ENCODE assay signal across 21 cellular contexts in genomic region chr3:146115619-146116018, GRCh38. TPM values are rescaled to one million over a fixed set of nuclear protein-coding genes. Genes with fewer than 3 reads are reported as not detected.
A peak's percentile ranks its signal among the peaks of the same experiment; 100 is the strongest.
DNase-seq lines count a peak whose midpoint lies in the region; ATAC-seq, FAIRE-seq and TF ChIP-seq lines count a peak whose summit lies in the region.
"Had no signal": no experiment of that assay in that cellular context is flagged by ENCODE, and none has a peak within 500 bp of the region (broad histone marks: within the 10 kb centered on the region; RNA-seq: fewer than 3 reads in every experiment).

No MANE protein-coding gene starts in this region.

- CTCF ChIA-PET in A549 (lab: Yijun Ruan, JAX): no interaction called here
- CTCF ChIA-PET in activated CD8-positive, alpha-beta memory T cell treated with anti-CD3 and anti-CD28 coated beads, Interleukin-2, amount 10 ng/mL, durations not matched to agents 7 days and 5 days (lab: Charles Lee): no interaction called here

- TF ChIP-seq POLR2A in A549 (IDR thresholded peaks at IDR 0.05; ENCODE audit: low read length) (no peak), right lobe of liver (IDR thresholded peaks at IDR 0.05) (no peak)

- H3K4me2 ChIP-seq in A549: peak overlapping the region; percentile 19

- peaks cover 76% of the 10 kb centered on the region for H3K36me3 Mint-ChIP-seq in endodermal cell (ENCODE audit: low read depth)
- H3K36me3 Mint-ChIP-seq in activated CD8-positive, alpha-beta memory T cell treated with anti-CD3 and anti-CD28 coated beads, Interleukin-2, amount 10 ng/mL, durations not matched to agents 7 days and 5 days: no peaks in the 10 kb centered on the region

- peak overlapping the region in 1 of 2 experiments; percentile 20; a peak in 1 of 6 replicates for H3K27ac ChIP-seq in A549
- no peak overlapping the region for H3K27ac ChIP-seq in endodermal cell (ENCODE audit: low read depth, low read length)
- peak overlapping the region; percentile 72 to 89 (median 79) for H3K27ac ChIP-seq in right lobe of liver
- H3K27ac ChIP-seq: C4-2B, RWPE1, SK-N-MC had no signal

- H3K4me3 ChIP-seq in A549 (no peak overlapping the region), endodermal cell (ENCODE audit: low read length) (peak overlapping the region; percentile 6), right lobe of liver (no peak overlapping the region)
- H3K4me3 ChIP-seq: HAP-1, SK-N-MC had no signal

- H3K4me3 Mint-ChIP-seq in endodermal cell: no peak overlapping the region
- H3K4me3 Mint-ChIP-seq in activated CD8-positive, alpha-beta memory T cell treated with anti-CD3 and anti-CD28 coated beads, Interleukin-2, amount 10 ng/mL, durations not matched to agents 7 days and 5 days: no peak overlapping the region

- TF ChIP-seq RAD21 in A549 (conservative IDR thresholded peaks at IDR 0.05 in 1 of 2, IDR thresholded peaks at IDR 0.05 in 1 of 2): no peak

- WGBS in A549 (ENCODE audit: missing lambda C conversion rate): 50% methylated on average over 1 of the region's 1 CpG
- WGBS in endodermal cell (ENCODE audit: insufficient coverage in 1 of 2, insufficient read length in 1 of 2), 2 experiments: 95% methylated on average over 1 of the region's 1 CpG; no CpG with 5 or more reads in 1 of the 2 experiments
- WGBS in right lobe of liver (ENCODE audit: insufficient coverage, low coverage, low lambda C conversion rate, missing lambda C conversion rate): 21% methylated on average over 1 of the region's 1 CpG

- no peaks in the 10 kb centered on the region for H3K4me1 Mint-ChIP-seq in endodermal cell
- H3K4me1 Mint-ChIP-seq in activated CD8-positive, alpha-beta memory T cell treated with anti-CD3 and anti-CD28 coated beads, Interleukin-2, amount 10 ng/mL, durations not matched to agents 7 days and 5 days: no peaks in the 10 kb centered on the region

- no peak for FAIRE-seq in A549 (lab: Jason Lieb, UNC)

- H3K9me3 Mint-ChIP-seq in endodermal cell: peaks cover 45% of the 10 kb centered on the region
- peaks cover 10% of the 10 kb centered on the region for H3K9me3 Mint-ChIP-seq in activated CD8-positive, alpha-beta memory T cell treated with anti-CD3 and anti-CD28 coated beads, Interleukin-2, amount 10 ng/mL, durations not matched to agents 7 days and 5 days (ENCODE audit: low read depth)

- TF ChIP-seq EP300 in A549 (IDR thresholded peaks at IDR 0.05): 0 out of 5 replicates have a peak, but pooled peaks of 1 of the 2 experiments have one; percentile 21

- peak in 1 of 2 experiments; percentile 24 for DNase-seq in A549 (ENCODE audit: low read depth in 1 of 2, low spot score in 1 of 2)
- DNase-seq in HuH-7.5 (ENCODE audit: low spot score): peak; percentile 18
- no peak for DNase-seq in endodermal cell
- peak in 1 of 3 donors; percentile 56 for DNase-seq in right lobe of liver
- no peak for DNase-seq in NCI-H2107 treated with DMSO at 0.1 percent for 48 hours (lab: John Stamatoyannopoulos, UW; ENCODE audit: unreplicated experiment)
- DNase-seq in activated CD8-positive, alpha-beta memory T cell treated with anti-CD3 and anti-CD28 coated beads, Interleukin-2, amount 10 ng/mL, durations not matched to agents 7 days and 5 days: no peak
- DNase-seq: DMS79, KG1, MV-4-11, NCI-H1694, NCI-H2081, NCI-H2171 treated with DMSO at 0.1 percent for 48 hours, NCI-H446 treated with DMSO at 0.1 percent for 48 hours, NCI-H526 treated with DMSO at 0.1 percent for 48 hours, SHP77 treated with DMSO at 0.1 percent for 48 hours, SW 1271 had no signal

- H3K9me3 ChIP-seq in A549: no peaks in the 10 kb centered on the region
- H3K9me3 ChIP-seq in endodermal cell (ENCODE audit: control insufficient read depth, low read length): peaks cover 47% of the 10 kb centered on the region
- no peaks in the 10 kb centered on the region for H3K9me3 ChIP-seq in right lobe of liver
- H3K9me3 ChIP-seq: HAP-1 had no signal

- no peak overlapping the region for H3K27ac Mint-ChIP-seq in endodermal cell
- H3K27ac Mint-ChIP-seq in activated CD8-positive, alpha-beta memory T cell treated with anti-CD3 and anti-CD28 coated beads, Interleukin-2, amount 10 ng/mL, durations not matched to agents 7 days and 5 days: no peak overlapping the region

- POLR2A ChIA-PET in A549 (lab: Yijun Ruan, JAX): no interaction called here

- H3K4me1 ChIP-seq in A549: peaks cover 34% of the 10 kb centered on the region
- H3K4me1 ChIP-seq in endodermal cell (ENCODE audit: control insufficient read depth, insufficient read depth, low read length): no peaks in the 10 kb centered on the region
- peaks cover 0 to 14% (median 3%) of the 10 kb centered on the region in 4 donors for H3K4me1 ChIP-seq in right lobe of liver
- H3K4me1 ChIP-seq: HAP-1 had no signal

- no peaks in the 10 kb centered on the region for H3K27me3 Mint-ChIP-seq in endodermal cell (ENCODE audit: insufficient read depth)
- H3K27me3 Mint-ChIP-seq in activated CD8-positive, alpha-beta memory T cell treated with anti-CD3 and anti-CD28 coated beads, Interleukin-2, amount 10 ng/mL, durations not matched to agents 7 days and 5 days: no peaks in the 10 kb centered on the region

- ATAC-seq in A549: peak in 1 of 2 experiments; percentile 42; a peak in 2 of 6 replicates
- ATAC-seq in right lobe of liver: peak; percentile 89 to 99 (median 98)
- ATAC-seq in activated CD8-positive, alpha-beta memory T cell treated with anti-CD3 and anti-CD28 coated beads, Interleukin-2, amount 10 ng/mL, durations not matched to agents 7 days and 5 days: no peak
- no peak for ATAC-seq in GM21576 (IDR thresholded peaks at IDR 0.05; ENCODE audit: unreplicated experiment)

- H3K36me3 ChIP-seq in endodermal cell (ENCODE audit: control insufficient read depth, insufficient read depth, low read length) (peaks cover 27% of the 10 kb centered on the region), right lobe of liver (no peaks in the 10 kb centered on the region)
- H3K36me3 ChIP-seq: HAP-1 had no signal

- intact Hi-C loops in right lobe of liver (cut with DNase I): no loop called here

- H3K27me3 ChIP-seq in endodermal cell (ENCODE audit: control insufficient read depth, insufficient read depth, low read length, poor library complexity, severe bottlenecking): no peaks in the 10 kb centered on the region
- no peaks in the 10 kb centered on the region for H3K27me3 ChIP-seq in right lobe of liver

- no peak overlapping the region for H3K9ac ChIP-seq in endodermal cell (ENCODE audit: extremely low read depth, low read length, poor library complexity, severe bottlenecking)

- no peak for TF ChIP-seq CTCF in A549 (IDR thresholded peaks at IDR 0.05)
- no peak for TF ChIP-seq CTCF in endodermal cell (conservative IDR thresholded peaks at IDR 0.05)
- no peak for TF ChIP-seq CTCF in right lobe of liver (IDR thresholded peaks at IDR 0.05)

TF ChIP-seq in A549, 52 proteins besides CTCF, POLR2A, EP300 and RAD21:
- TF ChIP-seq FOSL2 (IDR thresholded peaks at IDR 0.05) (no peak), FOSL2 (CRISPR knock-in tag; IDR thresholded peaks at IDR 0.05) (no peak), CEBPB (IDR thresholded peaks at IDR 0.05) (0 out of 4 replicates have a peak, but pooled peaks of 1 of the 2 experiments have one; percentile 42), SMC3 (IDR thresholded peaks at IDR 0.05) (no peak)
- TF ChIP-seq, protein P1, sequence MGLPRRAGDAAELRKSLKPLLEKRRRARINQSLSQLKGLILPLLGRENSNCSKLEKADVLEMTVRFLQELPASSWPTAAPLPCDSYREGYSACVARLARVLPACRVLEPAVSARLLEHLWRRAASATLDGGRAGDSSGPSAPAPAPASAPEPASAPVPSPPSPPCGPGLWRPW (IDR thresholded peaks at IDR 0.05): no peak

RNA-seq across cellular contexts. Expression of gene PLOD2, which starts 45.4 kb away (rescaled TPM):
- polyA plus RNA-seq in A549 (2011; rRNA removed) (161 and 174 TPM in 2 replicates), A549 (2017; fragmentation: RNase III; extraction: RNeasy Plus Mini Kit Qiagen cat#74134 plus additional on column Dnase treatment) (159 to 184 TPM (median 171 TPM) in 3 replicates)
- polyA plus RNA-seq in A549 (2012; cell fraction: cytosol; rRNA removed): 20.1 and 22.2 TPM in 2 replicates
- 20.3 and 34.8 TPM in 2 replicates for polyA plus RNA-seq in A549 (2012; cell fraction: nucleus; rRNA removed)
- 45.9 and 46.7 TPM in 2 replicates for polyA minus RNA-seq in A549 (2011; rRNA and poly(A)+ RNA removed)
- total RNA-seq in endodermal cell (10 to 100 TPM; 37.9 to 65.5 TPM), right lobe of liver (100 to 1,000 TPM in 1 of 6 experiments, 10 to 100 TPM in 5; 22.7 to 196 (median 57.6) TPM)
- 35.4 TPM for polyA plus RNA-seq in endodermal cell (2013, experiment 1 of 2)
- polyA plus RNA-seq in endodermal cell (2013, experiment 2 of 2): 40.9 TPM
- 1 to 10 TPM in 1 of 2 experiments, under 1 TPM in 1; 0.20 to 1.2 TPM for total RNA-seq in activated CD8-positive, alpha-beta memory T cell treated with anti-CD3 and anti-CD28 coated beads, Interleukin-2, amount 10 ng/mL, durations not matched to agents 7 days and 5 days

Comparison
In these comparisons a context has a peak if more than half of its experiments do, and no peak if none do; other contexts are left out.
1. ATAC-seq: peak in right lobe of liver (4 of 4); none in activated CD8-positive, alpha-beta memory T cell treated with anti-CD3 and anti-CD28 coated beads, Interleukin-2, amount 10 ng/mL, durations not matched to agents 7 days and 5 days (single experiment) and GM21576 (single experiment).
2. RNA of gene PLOD2, which starts 45.4 kb away (total RNA-seq): 22.7 to 196 TPM in right lobe of liver and 37.9 to 65.5 TPM in endodermal cell; 0.20 to 1.2 TPM in activated CD8-positive, alpha-beta memory T cell treated with anti-CD3 and anti-CD28 coated beads, Interleukin-2, amount 10 ng/mL, durations not matched to agents 7 days and 5 days; every median in the first group is over 10 times any median in the second.